ENCODE assay signal across 1 cellular context in genomic region chr14:89618821-89619551, GRCh38.
TF ChIP-seq lines count a peak whose summit lies in the region.

No MANE protein-coding gene starts in this region.

TF ChIP-seq in HepG2, 621 proteins besides CTCF, POLR2A, EP300 and RAD21 (continued from another document and continues in another):
- TF ChIP-seq DMTF1 (CRISPR knock-in tag; IDR thresholded peaks at IDR 0.05), result no peak
- TF ChIP-seq TEF (CRISPR knock-in tag; IDR thresholded peaks at IDR 0.05), result no peak
- peak; percentile 33; the same call in 1 of the 2 replicates for TF ChIP-seq MTA1 (CRISPR knock-in tag; IDR thresholded peaks at IDR 0.05; ENCODE audit: borderline replicate concordance)
- TF ChIP-seq ZNF598 (CRISPR knock-in tag; IDR thresholded peaks at IDR 0.05; ENCODE audit: borderline replicate concordance), result peak; percentile 81; the same call in 1 of the 2 replicates
- TF ChIP-seq ZNF281 (CRISPR knock-in tag; IDR thresholded peaks at IDR 0.05; ENCODE audit: borderline replicate concordance), result peak; percentile 26; the same call in 1 of the 2 replicates
- TF ChIP-seq ZNF564 (CRISPR knock-in tag; IDR thresholded peaks at IDR 0.05), result no peak
- no peak for TF ChIP-seq ZFAT (CRISPR knock-in tag; conservative IDR thresholded peaks at IDR 0.05)
- TF ChIP-seq RXRA (CRISPR knock-in tag; IDR thresholded peaks at IDR 0.05), result no peak
- TF ChIP-seq TEAD2 (CRISPR knock-in tag; IDR thresholded peaks at IDR 0.05), result no peak
- TF ChIP-seq KDM2A (CRISPR knock-in tag; IDR thresholded peaks at IDR 0.05; ENCODE audit: borderline replicate concordance, low read depth), result peak; percentile 59; the same call in 1 of the 2 replicates
- TF ChIP-seq KLF9 (CRISPR knock-in tag; IDR thresholded peaks at IDR 0.05; ENCODE audit: low read depth), result no peak
- TF ChIP-seq ZNF232 (CRISPR knock-in tag; IDR thresholded peaks at IDR 0.05; ENCODE audit: borderline replicate concordance), result no peak
- no peak for TF ChIP-seq RFX5 (IDR thresholded peaks at IDR 0.05; ENCODE audit: low read depth, low read length)
- no peak for TF ChIP-seq ELK4 (CRISPR knock-in tag; IDR thresholded peaks at IDR 0.05; ENCODE audit: borderline replicate concordance)
- peak; percentile 64 for TF ChIP-seq CBX1 (IDR thresholded peaks at IDR 0.05; ENCODE audit: low read depth)
- peak; percentile 23; the same call in 1 of the 2 replicates for TF ChIP-seq BCL3 (CRISPR knock-in tag; IDR thresholded peaks at IDR 0.05)
- TF ChIP-seq SNAPC4 (CRISPR knock-in tag; IDR thresholded peaks at IDR 0.05), result no peak
- TF ChIP-seq ZFP36L1 (CRISPR knock-in tag; IDR thresholded peaks at IDR 0.05), result no peak
- TF ChIP-seq ZNF878 (CRISPR knock-in tag; IDR thresholded peaks at IDR 0.05), result no peak
- TF ChIP-seq ZNF24 (IDR thresholded peaks at IDR 0.05), result no peak
- no peak for TF ChIP-seq JDP2 (CRISPR knock-in tag; IDR thresholded peaks at IDR 0.05; ENCODE audit: borderline replicate concordance)
- no peak for TF ChIP-seq ZBTB33 (CRISPR knock-in tag; IDR thresholded peaks at IDR 0.05)
- TF ChIP-seq NR1H2 (CRISPR knock-in tag; IDR thresholded peaks at IDR 0.05; ENCODE audit: borderline replicate concordance, low read depth), result no peak
- TF ChIP-seq CREB1 (IDR thresholded peaks at IDR 0.05), result no peak
- TF ChIP-seq CREB1 (CRISPR knock-in tag; IDR thresholded peaks at IDR 0.05), result no peak
- no peak for TF ChIP-seq ZSCAN12 (CRISPR knock-in tag; IDR thresholded peaks at IDR 0.05)
- peak; percentile 30; the same call in 1 of the 2 replicates for TF ChIP-seq ZNF292 (CRISPR knock-in tag; IDR thresholded peaks at IDR 0.05; ENCODE audit: borderline replicate concordance, low read depth)
- peak; percentile 39; the same call in 1 of the 2 replicates for TF ChIP-seq PHF21A (CRISPR knock-in tag; IDR thresholded peaks at IDR 0.05)
- no peak for TF ChIP-seq BHLHE40 (IDR thresholded peaks at IDR 0.05; ENCODE audit: low read length)
- TF ChIP-seq NFYB (CRISPR knock-in tag; IDR thresholded peaks at IDR 0.05), result no peak
- no peak for TF ChIP-seq ETV6 (CRISPR knock-in tag; conservative IDR thresholded peaks at IDR 0.05)
- 0 out of 2 replicates have a peak, but pooled peaks have one; percentile 39 for TF ChIP-seq ZBTB2 (CRISPR knock-in tag; IDR thresholded peaks at IDR 0.05; ENCODE audit: low read depth)
- TF ChIP-seq PLSCR1 (CRISPR knock-in tag; IDR thresholded peaks at IDR 0.05; ENCODE audit: borderline replicate concordance), result no peak
- peak; percentile 85 for TF ChIP-seq ZMYM4 (CRISPR knock-in tag; IDR thresholded peaks at IDR 0.05)
- peak; percentile 62 for TF ChIP-seq ZMYM3 (CRISPR knock-in tag; IDR thresholded peaks at IDR 0.05)
- no peak for TF ChIP-seq MED13 (CRISPR knock-in tag; IDR thresholded peaks at IDR 0.05)
- TF ChIP-seq NONO (IDR thresholded peaks at IDR 0.05), result no peak
- TF ChIP-seq NONO (CRISPR knock-in tag; conservative IDR thresholded peaks at IDR 0.05), result 0 out of 2 replicates have a peak, but pooled peaks have one; percentile 31
- TF ChIP-seq SYNCRIP (IDR thresholded peaks at IDR 0.05; ENCODE audit: insufficient read depth, low read depth, low read length), result no peak
- no peak for TF ChIP-seq ATF2 (CRISPR knock-in tag; IDR thresholded peaks at IDR 0.05)
- no peak for TF ChIP-seq FOXK2 (IDR thresholded peaks at IDR 0.05)
- no peak for TF ChIP-seq MYPOP (CRISPR knock-in tag; IDR thresholded peaks at IDR 0.05)
- TF ChIP-seq NPAS2 (CRISPR knock-in tag; IDR thresholded peaks at IDR 0.05; ENCODE audit: borderline replicate concordance), result no peak
- TF ChIP-seq DR1 (CRISPR knock-in tag; IDR thresholded peaks at IDR 0.05), result no peak
